Comparison of ENCODE assay signal across 1 cellular context in genomic region chr17:50134206-50135110, GRCh38.
TF ChIP-seq lines count a peak whose summit lies in the region.

No MANE protein-coding gene starts in this region.

TF ChIP-seq in SK-N-SH treated with all-trans-retinoic acid at 6 μM for 48 hours, 23 proteins besides CTCF, POLR2A, EP300 and RAD21 (continued from another document):
- no peak for TF ChIP-seq PATZ1 (CRISPR knock-in tag; IDR thresholded peaks at IDR 0.05; ENCODE audit: borderline replicate concordance)
